10 cellular contexts compared by ENCODE assay signal in the genomic region with DNA sequence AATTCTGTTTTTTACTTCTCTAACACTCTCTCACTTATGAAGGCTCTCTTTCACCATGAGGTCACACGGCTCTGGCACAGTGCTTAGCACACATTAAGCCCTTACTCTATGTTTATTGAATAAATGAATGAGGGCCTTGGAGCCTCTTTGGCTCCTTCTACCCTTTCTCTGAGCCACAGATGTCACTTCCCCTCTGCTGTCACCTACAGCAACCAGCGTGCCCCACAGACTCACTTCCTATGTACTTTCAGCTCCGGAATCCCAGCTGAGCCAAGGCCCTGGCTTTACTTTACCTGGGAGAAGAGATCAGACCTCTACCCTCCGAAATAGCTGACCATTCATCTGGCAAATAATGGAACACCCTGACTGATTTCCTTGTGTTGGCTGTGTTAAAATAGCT. TPM values are rescaled to one million over a fixed set of nuclear protein-coding genes. Genes with fewer than 3 reads are reported as not detected.
DNase-seq lines count a peak whose midpoint lies in the region; ATAC-seq, FAIRE-seq and TF ChIP-seq lines count a peak whose summit lies in the region.
"Had no signal": no experiment of that assay in that cellular context is flagged by ENCODE, and none has a peak within 500 bp of the region (broad histone marks: within the 10 kb centered on the region; RNA-seq: fewer than 3 reads in every experiment).

No MANE protein-coding gene starts in this region.

- CTCF ChIA-PET in activated CD4-positive, alpha-beta T cell treated with anti-CD3 and anti-CD28 coated beads for 36 hours (lab: Charles Lee) = interaction anchor here (0.5 to 3.8 kb wide), 37 partner anchors 9 to 1040 kb away, joined by 3 to 24 read pairs (median 3); no protein-coding TSS in a partner anchor
- CTCF ChIA-PET in activated CD8-positive, alpha-beta T cell treated with anti-CD3 and anti-CD28 coated beads, Interleukin-2, amount 10 ng/mL, durations not matched to agents 7 days and 5 days (lab: Charles Lee) = interaction anchor here (0.6 to 4.7 kb wide), 39 partner anchors 10 to 875 kb away, joined by 3 to 44 read pairs (median 6); partner anchors contain the start of genes IVNS1ABP, SWT1 and TRMT1L

- H3K4me3 Mint-ChIP-seq in activated CD4-positive, alpha-beta T cell treated with anti-CD3 and anti-CD28 coated beads for 36 hours = no peak overlapping the region
- H3K4me3 Mint-ChIP-seq in activated CD8-positive, alpha-beta T cell treated with anti-CD3 and anti-CD28 coated beads, Interleukin-2, amount 10 ng/mL, durations not matched to agents 7 days and 5 days = peak overlapping the region; percentile 4

- no peaks in the 10 kb centered on the region for H3K27me3 ChIP-seq in pancreas

- H3K4me3 ChIP-seq in pancreas = no peak overlapping the region
- H3K4me3 ChIP-seq: prostate gland had no signal

- FAIRE-seq in pancreas (lab: Jason Lieb, UNC) = no peak

- intact Hi-C loops in activated CD4-positive, alpha-beta T cell treated with anti-CD3 and anti-CD28 coated beads for 36 hours (cut with DNase I, micrococcal nuclease) = loop anchor here (2.0 to 5.0 kb wide), 5 partner anchors 438 to 873 kb away; partner anchors contain the start of genes SWT1 (in 1 of the 2) and TRMT1L (in 1 of the 2)
- intact Hi-C loops in pancreas (cut with DNase I) = no loop called here

- H3K9me3 ChIP-seq in pancreas = no peaks in the 10 kb centered on the region
- H3K9me3 ChIP-seq: prostate gland had no signal

- no peaks in the 10 kb centered on the region for H3K9me3 Mint-ChIP-seq in activated CD4-positive, alpha-beta T cell treated with anti-CD3 and anti-CD28 coated beads for 36 hours (ENCODE audit: low read depth)
- no peaks in the 10 kb centered on the region for H3K9me3 Mint-ChIP-seq in activated CD8-positive, alpha-beta T cell treated with anti-CD3 and anti-CD28 coated beads, Interleukin-2, amount 10 ng/mL, durations not matched to agents 7 days and 5 days (ENCODE audit: insufficient read depth)

- no peak for TF ChIP-seq CTCF in pancreas (IDR thresholded peaks at IDR 0.05)

- H3K27ac ChIP-seq in pancreas = no peak overlapping the region
- H3K27ac ChIP-seq: prostate gland had no signal

- WGBS in pancreas, 2 donors = 54 to 65% methylated on average over 4 of the region's 4 CpGs

- POLR2A ChIA-PET in activated CD4-positive, alpha-beta T cell treated with anti-CD3 and anti-CD28 coated beads for 36 hours (lab: Charles Lee) = interaction anchor here (0.6 kb wide), 1 partner anchor 547 kb away, joined by 3 read pairs; no protein-coding TSS in a partner anchor
- POLR2A ChIA-PET in activated CD8-positive, alpha-beta T cell treated with anti-CD3 and anti-CD28 coated beads, Interleukin-2, amount 10 ng/mL, durations not matched to agents 7 days and 5 days (lab: Charles Lee) = interaction anchor here (0.6 to 3.1 kb wide), 3 partner anchors 363 to 635 kb away, joined by 3 to 33 read pairs (median 3); partner anchors contain the start of genes IVNS1ABP and RNF2

- peak; percentile 27 for DNase-seq in activated CD4-positive, alpha-beta T cell treated with anti-CD3 and anti-CD28 coated beads for 36 hours
- DNase-seq in activated CD4-positive, alpha-beta T cell treated with anti-CD3 and anti-CD28 coated beads, Interleukin-2, amount 50 U/mL, for 48 hours = no peak
- peak; percentile 43 for DNase-seq in activated CD8-positive, alpha-beta T cell treated with anti-CD3 and anti-CD28 coated beads, Interleukin-2, amount 10 ng/mL, durations not matched to agents 7 days and 5 days
- DNase-seq in pancreas (no peak), SHP77 (lab: John Stamatoyannopoulos, UW) (no peak)
- DNase-seq: stimulated activated CD4-positive, alpha-beta T cell treated with anti-CD3 and anti-CD28 coated beads, Interleukin-4, amount 100 ng/mL, for 1 hour had no signal

- H3K4me1 Mint-ChIP-seq in activated CD4-positive, alpha-beta T cell treated with anti-CD3 and anti-CD28 coated beads for 36 hours = peaks cover 26% of the 10 kb centered on the region
- peaks cover 30% of the 10 kb centered on the region for H3K4me1 Mint-ChIP-seq in activated CD8-positive, alpha-beta T cell treated with anti-CD3 and anti-CD28 coated beads, Interleukin-2, amount 10 ng/mL, durations not matched to agents 7 days and 5 days (ENCODE audit: low read depth)

- H3K36me3 Mint-ChIP-seq in activated CD4-positive, alpha-beta T cell treated with anti-CD3 and anti-CD28 coated beads for 36 hours (ENCODE audit: low read depth) = no peaks in the 10 kb centered on the region
- H3K36me3 Mint-ChIP-seq in activated CD8-positive, alpha-beta T cell treated with anti-CD3 and anti-CD28 coated beads, Interleukin-2, amount 10 ng/mL, durations not matched to agents 7 days and 5 days (ENCODE audit: low read depth) = peaks cover 1% of the 10 kb centered on the region

- H3K27ac Mint-ChIP-seq in activated CD4-positive, alpha-beta T cell treated with anti-CD3 and anti-CD28 coated beads for 36 hours = peak overlapping the region; percentile 33
- peak overlapping the region; percentile 79 for H3K27ac Mint-ChIP-seq in activated CD8-positive, alpha-beta T cell treated with anti-CD3 and anti-CD28 coated beads, Interleukin-2, amount 10 ng/mL, durations not matched to agents 7 days and 5 days

- no peaks in the 10 kb centered on the region for H3K36me3 ChIP-seq in pancreas
- H3K36me3 ChIP-seq: prostate gland had no signal

- H3K4me1 ChIP-seq in pancreas = no peaks in the 10 kb centered on the region
- H3K4me1 ChIP-seq: prostate gland had no signal

- H3K27me3 Mint-ChIP-seq in activated CD4-positive, alpha-beta T cell treated with anti-CD3 and anti-CD28 coated beads for 36 hours = no peaks in the 10 kb centered on the region
- peaks cover 6% of the 10 kb centered on the region for H3K27me3 Mint-ChIP-seq in activated CD8-positive, alpha-beta T cell treated with anti-CD3 and anti-CD28 coated beads, Interleukin-2, amount 10 ng/mL, durations not matched to agents 7 days and 5 days (ENCODE audit: low read depth)

- ATAC-seq in activated CD4-positive, alpha-beta T cell treated with anti-CD3 and anti-CD28 coated beads for 36 hours = peak; percentile 60
- ATAC-seq in HG03342 (IDR thresholded peaks at IDR 0.05; ENCODE audit: unreplicated experiment) (peak; percentile 54), pancreas (peak in 3 of 4 donors; percentile 14 to 37 (median 20)), GM19023 (IDR thresholded peaks at IDR 0.05; ENCODE audit: unreplicated experiment) (no peak), HG03432 (IDR thresholded peaks at IDR 0.05; ENCODE audit: unreplicated experiment) (no peak)
- ATAC-seq in activated CD8-positive, alpha-beta T cell treated with anti-CD3 and anti-CD28 coated beads, Interleukin-2, amount 10 ng/mL, durations not matched to agents 7 days and 5 days = peak; percentile 76

RNA-seq across cellular contexts. Expression of gene HMCN1, which starts 53.7 kb away (rescaled TPM):
- under 1 TPM in 1 of 2 experiments, not detected in 1; 0.14 TPM for total RNA-seq in activated CD4-positive, alpha-beta T cell treated with anti-CD3 and anti-CD28 coated beads for 36 hours
- under 1 TPM; 0.05 to 0.18 TPM for total RNA-seq in activated CD8-positive, alpha-beta T cell treated with anti-CD3 and anti-CD28 coated beads, Interleukin-2, amount 10 ng/mL, durations not matched to agents 7 days and 5 days
- total RNA-seq in pancreas = 1 to 10 TPM in 3 of 6 donors, under 1 TPM in 3; 0.41 to 4.8 (median 0.94) TPM
- polyA plus RNA-seq in pancreas = under 1 TPM; 0.19 to 0.27 TPM

Comparison
In these comparisons a context has a peak if more than half of its experiments do, and no peak if none do; other contexts are left out.
1. DNase-seq: peak in activated CD4-positive, alpha-beta T cell treated with anti-CD3 and anti-CD28 coated beads for 36 hours (single experiment) and activated CD8-positive, alpha-beta T cell treated with anti-CD3 and anti-CD28 coated beads, Interleukin-2, amount 10 ng/mL, durations not matched to agents 7 days and 5 days (single experiment); none in activated CD4-positive, alpha-beta T cell treated with anti-CD3 and anti-CD28 coated beads, Interleukin-2, amount 50 U/mL, for 48 hours (0 of 2), pancreas (0 of 6) and SHP77 (0 of 2).
2. ATAC-seq: peak in activated CD4-positive, alpha-beta T cell treated with anti-CD3 and anti-CD28 coated beads for 36 hours (single experiment), HG03342 (single experiment), activated CD8-positive, alpha-beta T cell treated with anti-CD3 and anti-CD28 coated beads, Interleukin-2, amount 10 ng/mL, durations not matched to agents 7 days and 5 days (single experiment) and pancreas (3 of 4); none in GM19023 (single experiment) and HG03432 (single experiment).
3. intact Hi-C loops: an anchor here in activated CD4-positive, alpha-beta T cell treated with anti-CD3 and anti-CD28 coated beads for 36 hours (2.0 to 5.0 kb wide); none called in pancreas.